Comparison of ENCODE assay signal across 8 cellular contexts in the genomic region with DNA sequence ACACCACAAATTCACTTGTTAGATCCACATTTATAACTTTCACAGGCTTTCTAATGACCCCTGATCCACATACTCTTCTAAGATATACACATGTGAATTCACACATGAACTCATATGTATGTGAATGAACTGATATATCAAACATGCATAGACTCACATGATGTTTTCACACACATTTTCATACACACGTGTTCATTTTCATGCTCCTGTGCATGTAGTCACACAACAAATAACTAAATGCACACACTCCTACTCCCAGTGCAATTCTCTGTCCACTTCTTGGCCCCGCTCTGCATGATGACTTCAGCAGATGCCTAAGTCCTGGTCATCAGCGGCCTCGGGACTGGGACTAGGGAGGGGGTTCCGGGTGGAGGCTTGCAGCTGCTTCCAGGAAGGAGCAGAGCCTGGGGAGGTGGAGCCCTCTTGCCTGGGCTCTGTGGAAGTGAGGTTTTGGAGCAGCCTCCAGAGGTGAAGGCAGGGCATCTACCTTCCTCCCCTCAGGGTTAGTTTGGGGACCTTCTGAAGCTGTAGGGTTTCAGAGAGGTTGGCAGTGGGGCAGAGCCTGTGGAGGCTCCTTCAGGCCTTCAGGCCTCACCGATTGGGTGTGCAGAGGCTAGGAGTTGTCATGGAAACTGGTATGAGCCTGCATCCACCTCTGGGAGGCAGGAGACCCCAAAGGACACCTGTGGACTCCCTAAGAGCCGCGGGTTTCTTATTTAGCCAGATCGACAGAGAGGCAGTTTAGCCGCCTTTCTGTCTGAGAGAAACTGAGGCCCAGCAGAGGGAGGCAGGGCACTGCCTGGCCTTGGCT. TPM values are rescaled to one million over a fixed set of nuclear protein-coding genes. Genes with fewer than 3 reads are reported as not detected.
DNase-seq lines count a peak whose midpoint lies in the region; ATAC-seq, FAIRE-seq and TF ChIP-seq lines count a peak whose summit lies in the region.

No MANE protein-coding gene starts in this region.

- RAD21 ChIA-PET in GM12878 (lab: Charles Lee; ENCODE audit: unreplicated experiment): interaction anchor here (4.6 kb wide), 1 partner anchor 14 kb away, joined by 26 read pairs; no protein-coding TSS in a partner anchor

- H3K36me3 Mint-ChIP-seq in activated T-cell treated with anti-CD3 and anti-CD28 coated beads, Interleukin-2, amount 50 U/mL, for 4 hours (ENCODE audit: insufficient read depth): peaks cover 7% of the 10 kb centered on the region

- intact Hi-C loops in GM12878 (cut with micrococcal nuclease; ENCODE audit: unreplicated experiment): no loop called here
- intact Hi-C loops in sciatic nerve (cut with DNase I): no loop called here

- 83% methylated on average over 10 of the region's 10 CpGs for WGBS in GM12878 (ENCODE audit: insufficient coverage, insufficient replicate concordance, low lambda C conversion rate, missing lambda C conversion rate)

- H3K4me1 Mint-ChIP-seq in activated T-cell treated with anti-CD3 and anti-CD28 coated beads, Interleukin-2, amount 50 U/mL, for 4 hours (ENCODE audit: low read depth): peaks cover 26% of the 10 kb centered on the region

- no peak for ATAC-seq in activated T-cell treated with anti-CD3 and anti-CD28 coated beads, Interleukin-2, amount 50 U/mL, for 4 hours
- ATAC-seq in GM12878 (no peak), sciatic nerve (peak; percentile 67)

- no peak overlapping the region for H2AFZ ChIP-seq in GM12878 (ENCODE audit: control insufficient read depth, low read depth, low read length)

- H3K27me3 Mint-ChIP-seq in activated T-cell treated with anti-CD3 and anti-CD28 coated beads, Interleukin-2, amount 50 U/mL, for 4 hours (ENCODE audit: low read depth): no peaks in the 10 kb centered on the region

- no peaks in the 10 kb centered on the region for H3K9me3 ChIP-seq in GM12878 (replicated peaks; ENCODE audit: control insufficient read depth, insufficient read depth, low read length)
- H3K9me3 ChIP-seq in iPS-20b (ENCODE audit: insufficient read depth, low read depth, low read length): no peaks in the 10 kb centered on the region

- no peak for TF ChIP-seq POLR2A in GM12878 (IDR thresholded peaks at IDR 0.05; ENCODE audit: low read depth, low read length)

- POLR2A ChIA-PET in GM12878 (lab: Charles Lee): no interaction called here

- TF ChIP-seq CTCF in GM12878 (IDR thresholded peaks at IDR 0.05 in 2 of 3, conservative IDR thresholded peaks at IDR 0.05 in 1 of 3; ENCODE audit: control insufficient read depth in 2 of 3, extremely low read depth in 1 of 3, insufficient read depth in 1 of 3, low read depth in 3 of 3, low read length in 3 of 3): no peak
- TF ChIP-seq CTCF in GM20000 (IDR thresholded peaks at IDR 0.05; ENCODE audit: extremely low read depth, missing control alignments): no peak

- BruUV-seq in GM12878 (replicated peaks; lab: Mats Ljungman, UMichigan): no TSS peak

- peak overlapping the region; percentile 81 for H3K4me3 Mint-ChIP-seq in activated T-cell treated with anti-CD3 and anti-CD28 coated beads, Interleukin-2, amount 50 U/mL, for 4 hours

- H3K27ac ChIP-seq in GM12878 (ENCODE audit: control insufficient read depth, insufficient read depth) (no peak overlapping the region), iPS-20b (ENCODE audit: low read length) (no peak overlapping the region)

- TF ChIP-seq RAD21 in GM12878 (IDR thresholded peaks at IDR 0.05; ENCODE audit: insufficient read depth, low read depth, low read length): no peak

- H3K4me2 ChIP-seq in GM12878 (ENCODE audit: control insufficient read depth, insufficient read depth): 0 out of 2 replicates have a peak overlapping the region, but pooled peaks have one; percentile 9

- H3K9me3 Mint-ChIP-seq in activated T-cell treated with anti-CD3 and anti-CD28 coated beads, Interleukin-2, amount 50 U/mL, for 4 hours: no peaks in the 10 kb centered on the region

- peaks cover 0 to 2% of the 10 kb centered on the region in 2 experiments; a peak in 3 of 4 replicates for H3K36me3 ChIP-seq in GM12878 (ENCODE audit: control insufficient read depth in 2 of 2, insufficient read depth in 2 of 2, low read length in 1 of 2)
- H3K36me3 ChIP-seq in iPS-20b (ENCODE audit: insufficient read depth, low read depth, low read length): peaks cover 37% of the 10 kb centered on the region

- no peak for TF ChIP-seq EP300 in GM12878 (IDR thresholded peaks at IDR 0.05; ENCODE audit: borderline replicate concordance in 1 of 2, control insufficient read depth in 1 of 2, low read depth in 2 of 2, low read length in 2 of 2)

- in situ Hi-C loops in GM12878 (cut with MboI): no loop called here

- no peak overlapping the region for H3K9ac ChIP-seq in GM12878 (ENCODE audit: control insufficient read depth, insufficient read depth, low read length)
- peak overlapping the region; percentile 99; the same call in 1 of the 2 replicates for H3K9ac ChIP-seq in iPS-20b (ENCODE audit: low read depth, low read length)

- FAIRE-seq in GM12878 (lab: Jason Lieb, UNC): no peak

- H3K27me3 ChIP-seq in GM12878 (replicated peaks in 1 of 2; ENCODE audit: control insufficient read depth in 2 of 2, insufficient read depth in 2 of 2, low read length in 1 of 2): no peaks in the 10 kb centered on the region
- H3K27me3 ChIP-seq in iPS-20b (ENCODE audit: insufficient read depth, low read length): no peaks in the 10 kb centered on the region

- no peaks in the 10 kb centered on the region for H4K20me1 ChIP-seq in GM12878 (ENCODE audit: control insufficient read depth, insufficient read depth)

- SMC1A ChIA-PET in GM12878 (lab: Charles Lee; ENCODE audit: uncharacterized antibody, unreplicated experiment): no interaction called here

- H3K79me2 ChIP-seq in GM12878 (ENCODE audit: control insufficient read depth, insufficient read depth, low read length): peaks cover 10% of the 10 kb centered on the region

- H3K4me3 ChIP-seq in GM12878 (no peak overlapping the region), iPS-20b (ENCODE audit: low read length) (peak overlapping the region; percentile 96)

- H3K4me1 ChIP-seq in GM12878 (ENCODE audit: control insufficient read depth, insufficient read depth, low read length) (peaks cover 13% of the 10 kb centered on the region), iPS-20b (ENCODE audit: insufficient read depth, low read length) (peaks cover 18% of the 10 kb centered on the region)

- CTCF ChIA-PET in GM12878 (lab: Yijun Ruan, JAX): interaction anchor here (2.3 to 3.7 kb wide), 2 partner anchors 10 to 13 kb away, joined by 7 to 21 read pairs; no protein-coding TSS in a partner anchor

- DNase-seq in activated T-cell treated with anti-CD3 and anti-CD28 coated beads, Interleukin-2, amount 50 U/mL, for 4 hours: no peak
- DNase-seq in activated T-cell treated with anti-CD3 and anti-CD28 coated beads, Interleukin-2, amount 50 U/mL, for 48 hours: no peak
- DNase-seq in GM12878 (ENCODE audit: low read depth, low spot score) (no peak), sciatic nerve (ENCODE audit: low spot score) (peak; percentile 94), NCI-H187 treated with DMSO at 0.1 percent for 48 hours (lab: John Stamatoyannopoulos, UW) (no peak), GM20000 (ENCODE audit: low spot score) (no peak)
- no peak for DNase-seq in activated CD4-positive, alpha-beta T cell treated with anti-CD3 and anti-CD28 coated beads, Interleukin-2, amount 50 U/mL, for 4 hours

RNA-seq across cellular contexts. Expression of a gene that starts 1.8 kb away (rescaled TPM):
- 10 to 100 TPM in 1 of 3 donors, 1 to 10 TPM in 2; 9.3 to 10.2 (median 9.8) TPM for total RNA-seq in activated T-cell treated with anti-CD3 and anti-CD28 coated beads, Interleukin-2, amount 50 U/mL, for 4 hours
- total RNA-seq in GM12878 (2013; cell fraction: nucleolus; rRNA removed): 33.5 and 42.4 TPM in 2 replicates
- total RNA-seq in GM12878 (2014; rRNA removed) (6.2 and 6.7 TPM in 2 replicates), GM12878 (2014; rRNA removed; fragmentation: Illumina TruSeq; extraction: Trizol) (3.8 and 3.9 TPM in 2 replicates), GM12878 (2021) (12.2 and 13.4 TPM in 2 replicates), sciatic nerve (78.6 TPM)
- 3.1 TPM for polyA plus RNA-seq in GM12878 (2011; ENCODE audit: low read depth)
- polyA plus RNA-seq in GM12878 (2011; rRNA removed) (7.1 and 11.2 TPM in 2 replicates), GM12878 (2014; fragmentation: Illumina TruSeq; extraction: Trizol) (1.7 and 3.0 TPM in 2 replicates), GM12878 (2014; fragmentation: Nextera tagmentation; extraction: Ambion mirVana) (under 1 TPM; 0.08 to 0.37 TPM), GM12878 (2014; rRNA removed) (9.9 and 11.9 TPM in 2 replicates), GM12878 (2016; fragmentation: Nextera tagmentation; extraction: Ambion mirVana) (1 to 10 TPM; 7.7 to 7.9 TPM)
- 21.4 and 22.7 TPM in 2 replicates for polyA plus RNA-seq in GM12878 (2011; cell fraction: cytosol; rRNA removed)
- polyA plus RNA-seq in GM12878 (2011; cell fraction: nucleus; rRNA removed): 73.4 and 102 TPM in 2 replicates
- 9.3 and 11.8 TPM in 2 replicates for polyA plus RNA-seq in GM12878 (2012)
- polyA minus RNA-seq in GM12878 (2011; rRNA and poly(A)+ RNA removed): 6.1 and 17.8 TPM in 2 replicates
- polyA minus RNA-seq in GM12878 (2011; cell fraction: cytosol; rRNA and poly(A)+ RNA removed): 6.3 and 9.9 TPM in 2 replicates
- polyA minus RNA-seq in GM12878 (2011; cell fraction: nucleus; rRNA and poly(A)+ RNA removed): 14.6 and 21.9 TPM in 2 replicates

RNA-seq across cellular contexts. Expression of a gene that starts 14.1 kb away (rescaled TPM):
- total RNA-seq in activated T-cell treated with anti-CD3 and anti-CD28 coated beads, Interleukin-2, amount 50 U/mL, for 4 hours: 10 to 100 TPM; 49.8 to 55.5 (median 55.5) TPM
- total RNA-seq in GM12878 (2013; cell fraction: nucleolus; rRNA removed): 9.5 and 10.3 TPM in 2 replicates
- total RNA-seq in GM12878 (2014; rRNA removed) (19.3 and 20.4 TPM in 2 replicates), GM12878 (2014; rRNA removed; fragmentation: Illumina TruSeq; extraction: Trizol) (14.0 and 17.2 TPM in 2 replicates), GM12878 (2021) (19.5 and 23.0 TPM in 2 replicates), sciatic nerve (5.9 TPM)
- polyA plus RNA-seq in GM12878 (2011; ENCODE audit: low read depth): 12.9 TPM
- polyA plus RNA-seq in GM12878 (2011; rRNA removed) (13.7 and 16.9 TPM in 2 replicates), GM12878 (2014; fragmentation: Illumina TruSeq; extraction: Trizol) (32.4 and 32.8 TPM in 2 replicates), GM12878 (2014; fragmentation: Nextera tagmentation; extraction: Ambion mirVana) (10 to 100 TPM; 13.6 to 19.0 TPM), GM12878 (2014; rRNA removed) (19.3 and 22.3 TPM in 2 replicates), GM12878 (2016; fragmentation: Nextera tagmentation; extraction: Ambion mirVana) (10 to 100 TPM; 14.4 to 16.6 TPM)
- 17.4 and 18.4 TPM in 2 replicates for polyA plus RNA-seq in GM12878 (2011; cell fraction: cytosol; rRNA removed)
- polyA plus RNA-seq in GM12878 (2011; cell fraction: nucleus; rRNA removed): 15.9 and 18.3 TPM in 2 replicates
- polyA plus RNA-seq in GM12878 (2012): 13.3 and 19.0 TPM in 2 replicates
- 17.1 and 19.5 TPM in 2 replicates for polyA minus RNA-seq in GM12878 (2011; rRNA and poly(A)+ RNA removed)
- polyA minus RNA-seq in GM12878 (2011; cell fraction: cytosol; rRNA and poly(A)+ RNA removed): 3.1 and 7.5 TPM in 2 replicates
- 5.9 and 12.2 TPM in 2 replicates for polyA minus RNA-seq in GM12878 (2011; cell fraction: nucleus; rRNA and poly(A)+ RNA removed)

RNA-seq across cellular contexts. Expression of a gene that starts 14.1 kb away (rescaled TPM):
- 10 to 100 TPM; 68.8 to 76.3 (median 69.3) TPM for total RNA-seq in activated T-cell treated with anti-CD3 and anti-CD28 coated beads, Interleukin-2, amount 50 U/mL, for 4 hours
- total RNA-seq in GM12878 (2013; cell fraction: nucleolus; rRNA removed): 30.3 and 37.0 TPM in 2 replicates
- 74.8 and 84.7 TPM in 2 replicates for total RNA-seq in GM12878 (2014; rRNA removed)
- 34.3 and 40.1 TPM in 2 replicates for total RNA-seq in GM12878 (2014; rRNA removed; fragmentation: Illumina TruSeq; extraction: Trizol)
- total RNA-seq in GM12878 (2021): 58.6 and 65.5 TPM in 2 replicates
- polyA plus RNA-seq in GM12878 (2011; ENCODE audit: low read depth): 30.0 TPM
- polyA plus RNA-seq in GM12878 (2011; rRNA removed): 39.3 and 64.7 TPM in 2 replicates
- 79.2 and 143 TPM in 2 replicates for polyA plus RNA-seq in GM12878 (2011; cell fraction: cytosol; rRNA removed)
- polyA plus RNA-seq in GM12878 (2011; cell fraction: nucleus; rRNA removed): 106 and 124 TPM in 2 replicates
- 67.6 and 72.0 TPM in 2 replicates for polyA plus RNA-seq in GM12878 (2012)
- 15.9 and 24.8 TPM in 2 replicates for polyA plus RNA-seq in GM12878 (2014; fragmentation: Illumina TruSeq; extraction: Trizol)
- polyA plus RNA-seq in GM12878 (2014; fragmentation: Nextera tagmentation; extraction: Ambion mirVana): 10 to 100 TPM; 16.6 to 24.2 TPM
- 102 and 115 TPM in 2 replicates for polyA plus RNA-seq in GM12878 (2014; rRNA removed)
- polyA plus RNA-seq in GM12878 (2016; fragmentation: Nextera tagmentation; extraction: Ambion mirVana): 100 to 1,000 TPM; 101 to 108 TPM
- polyA minus RNA-seq in GM12878 (2011; rRNA and poly(A)+ RNA removed): 25.1 and 42.2 TPM in 2 replicates
- polyA minus RNA-seq in GM12878 (2011; cell fraction: cytosol; rRNA and poly(A)+ RNA removed): 20.7 and 27.8 TPM in 2 replicates
- 30.9 and 40.5 TPM in 2 replicates for polyA minus RNA-seq in GM12878 (2011; cell fraction: nucleus; rRNA and poly(A)+ RNA removed)
- total RNA-seq in sciatic nerve: 84.8 TPM

RNA-seq across cellular contexts. Expression of a gene that starts 29.5 kb away (rescaled TPM):
- under 1 TPM in 2 of 3 donors, not detected in 1; 0.05 to 0.26 TPM for total RNA-seq in activated T-cell treated with anti-CD3 and anti-CD28 coated beads, Interleukin-2, amount 50 U/mL, for 4 hours
- total RNA-seq in GM12878 (2013; cell fraction: nucleolus; rRNA removed): not detected in 2 replicates
- total RNA-seq in GM12878 (2014; rRNA removed) (not detected in 2 replicates), GM12878 (2014; rRNA removed; fragmentation: Illumina TruSeq; extraction: Trizol) (not detected in 2 replicates), GM12878 (2021) (not detected in 2 replicates), sciatic nerve (3.8 TPM)
- polyA plus RNA-seq in GM12878 (2011; ENCODE audit: low read depth): not detected
- polyA plus RNA-seq in GM12878 (2011; rRNA removed) (0.01 TPM in 1 of 2 replicates, not detected in the other), GM12878 (2014; fragmentation: Illumina TruSeq; extraction: Trizol) (0.03 TPM in 1 of 2 replicates, not detected in the other), GM12878 (2014; fragmentation: Nextera tagmentation; extraction: Ambion mirVana) (not detected), GM12878 (2014; rRNA removed) (0.03 TPM in 1 of 2 replicates, not detected in the other), GM12878 (2016; fragmentation: Nextera tagmentation; extraction: Ambion mirVana) (under 1 TPM in 1 of 2 experiments, not detected in 1; 0.20 TPM)
- polyA plus RNA-seq in GM12878 (2011; cell fraction: cytosol; rRNA removed): 0.01 and 0.02 TPM in 2 replicates
- 0.04 and 0.07 TPM in 2 replicates for polyA plus RNA-seq in GM12878 (2011; cell fraction: nucleus; rRNA removed)
- polyA plus RNA-seq in GM12878 (2012): 0.03 TPM in 1 of 2 replicates, not detected in the other
- polyA minus RNA-seq in GM12878 (2011; rRNA and poly(A)+ RNA removed): not detected in 2 replicates
- not detected in 2 replicates for polyA minus RNA-seq in GM12878 (2011; cell fraction: cytosol; rRNA and poly(A)+ RNA removed)
- polyA minus RNA-seq in GM12878 (2011; cell fraction: nucleus; rRNA and poly(A)+ RNA removed): 0.12 TPM in 1 of 2 replicates, not detected in the other

RNA-seq across cellular contexts. Expression of a gene that starts 29.6 kb away (rescaled TPM):
- total RNA-seq in activated T-cell treated with anti-CD3 and anti-CD28 coated beads, Interleukin-2, amount 50 U/mL, for 4 hours: 1 to 10 TPM; 8.7 to 9.8 (median 9.7) TPM
- 10.8 and 13.6 TPM in 2 replicates for total RNA-seq in GM12878 (2013; cell fraction: nucleolus; rRNA removed)
- total RNA-seq in GM12878 (2014; rRNA removed) (1.1 and 1.2 TPM in 2 replicates), GM12878 (2014; rRNA removed; fragmentation: Illumina TruSeq; extraction: Trizol) (0.63 and 1.1 TPM in 2 replicates), GM12878 (2021) (1.0 and 1.2 TPM in 2 replicates), sciatic nerve (58.9 TPM)
- polyA plus RNA-seq in GM12878 (2011; ENCODE audit: low read depth): 1.1 TPM
- polyA plus RNA-seq in GM12878 (2011; rRNA removed) (8.7 and 11.3 TPM in 2 replicates), GM12878 (2014; fragmentation: Illumina TruSeq; extraction: Trizol) (1.3 and 1.7 TPM in 2 replicates), GM12878 (2014; fragmentation: Nextera tagmentation; extraction: Ambion mirVana) (under 1 TPM; 0.05 to 0.44 TPM), GM12878 (2014; rRNA removed) (1.7 and 2.5 TPM in 2 replicates), GM12878 (2016; fragmentation: Nextera tagmentation; extraction: Ambion mirVana) (1 to 10 TPM in 1 of 2 experiments, under 1 TPM in 1; 0.56 to 1.2 TPM)
- polyA plus RNA-seq in GM12878 (2011; cell fraction: cytosol; rRNA removed): 14.5 and 15.4 TPM in 2 replicates
- 29.3 and 42.3 TPM in 2 replicates for polyA plus RNA-seq in GM12878 (2011; cell fraction: nucleus; rRNA removed)
- polyA plus RNA-seq in GM12878 (2012): 1.7 and 4.3 TPM in 2 replicates
- 4.9 and 11.1 TPM in 2 replicates for polyA minus RNA-seq in GM12878 (2011; rRNA and poly(A)+ RNA removed)
- polyA minus RNA-seq in GM12878 (2011; cell fraction: cytosol; rRNA and poly(A)+ RNA removed): 7.1 and 11.8 TPM in 2 replicates
- polyA minus RNA-seq in GM12878 (2011; cell fraction: nucleus; rRNA and poly(A)+ RNA removed): 6.2 and 6.5 TPM in 2 replicates
